ENCODE assay signal across 8 cellular contexts in genomic region chr10:109852718-109853037, GRCh38.
A peak's percentile ranks its signal among the peaks of the same experiment; 100 is the strongest.
DNase-seq lines count a peak whose midpoint lies in the region; ATAC-seq, FAIRE-seq and TF ChIP-seq lines count a peak whose summit lies in the region.
"Had no signal": no experiment of that assay in that cellular context is flagged by ENCODE, and none has a peak within 500 bp of the region (broad histone marks: within the 10 kb centered on the region; RNA-seq: fewer than 3 reads in every experiment).

No MANE protein-coding gene starts in this region.

- no peak overlapping the region for H2AK5ac ChIP-seq in neuronal stem cell (ENCODE audit: low read depth, low read length)

- H3K9me3 Mint-ChIP-seq in GM23338: no peaks in the 10 kb centered on the region

- no peak for DNase-seq in GM23338 (ENCODE audit: low spot score)
- DNase-seq in neuronal stem cell (ENCODE audit: low spot score): no peak
- no peak for DNase-seq in RCC 7860 (ENCODE audit: low spot score)
- no peak for DNase-seq in NCI-H82 (lab: John Stamatoyannopoulos, UW)
- DNase-seq in SK-N-DZ (ENCODE audit: low spot score): no peak

- H3K27me3 ChIP-seq in GM23338 (ENCODE audit: insufficient read depth) (no peaks in the 10 kb centered on the region), neuronal stem cell (ENCODE audit: control insufficient read depth in 3 of 3, insufficient read depth in 3 of 3, low read depth in 1 of 3, low read length in 3 of 3) (no peaks in the 10 kb centered on the region)
- H3K27me3 ChIP-seq: dorsolateral prefrontal cortex had no signal

- H3K27ac ChIP-seq in GM23338 (ENCODE audit: low read depth): no peak overlapping the region
- H3K27ac ChIP-seq in neuronal stem cell (replicated peaks; ENCODE audit: low read length): no peak overlapping the region
- H3K27ac ChIP-seq: dorsolateral prefrontal cortex had no signal

- no peaks in the 10 kb centered on the region for H3K9me3 ChIP-seq in neuronal stem cell (replicated peaks in 1 of 2; ENCODE audit: control insufficient read depth in 2 of 2, insufficient read depth in 1 of 2, low read depth in 1 of 2, low read length in 2 of 2)

- H3K4me1 ChIP-seq in GM23338 (ENCODE audit: insufficient read depth) (no peaks in the 10 kb centered on the region; the same call in 1 of the 2 replicates), neuronal stem cell (ENCODE audit: control insufficient read depth in 2 of 2, insufficient read depth in 1 of 2, low read depth in 1 of 2, low read length in 2 of 2) (no peaks in the 10 kb centered on the region)

- no peak; a peak in 1 of 4 replicates for TF ChIP-seq CTCF in GM23338 (conservative IDR thresholded peaks at IDR 0.05; ENCODE audit: low read depth in 2 of 2)

- H3K9ac ChIP-seq in neuronal stem cell (ENCODE audit: low read depth, low read length, poor library complexity): no peak overlapping the region

- H3K4me2 ChIP-seq in GM23338 (no peak overlapping the region), neuronal stem cell (ENCODE audit: insufficient read depth, low read length, poor library complexity, severe bottlenecking) (no peak overlapping the region)

- H3K27ac Mint-ChIP-seq in GM23338: no peak overlapping the region

- no peak overlapping the region for H2BK12ac ChIP-seq in neuronal stem cell (ENCODE audit: low read length)

- H3K9me2 ChIP-seq in GM23338 (ENCODE audit: insufficient read depth): no peaks in the 10 kb centered on the region

- H3K27me3 Mint-ChIP-seq in GM23338 (ENCODE audit: insufficient read depth, low read depth, poor library complexity): peaks cover 3% of the 10 kb centered on the region

- H4K91ac ChIP-seq in neuronal stem cell (ENCODE audit: low read depth, low read length, poor library complexity): no peak overlapping the region

- H3K36me3 ChIP-seq in GM23338 (ENCODE audit: insufficient read depth) (no peaks in the 10 kb centered on the region), neuronal stem cell (replicated peaks in 1 of 2; ENCODE audit: control insufficient read depth in 2 of 2, insufficient read depth in 2 of 2, low read length in 2 of 2) (no peaks in the 10 kb centered on the region)

- no peak overlapping the region for H3K4ac ChIP-seq in neuronal stem cell (ENCODE audit: low read length)

- H3K4me3 ChIP-seq in GM23338: no peak overlapping the region
- H3K4me3 ChIP-seq in neuronal stem cell (ENCODE audit: low read length in 2 of 2): no peak overlapping the region

- H2BK120ac ChIP-seq in neuronal stem cell (ENCODE audit: low read depth, low read length): no peak overlapping the region

- H3K79me1 ChIP-seq in neuronal stem cell (ENCODE audit: low read depth, low read length): no peaks in the 10 kb centered on the region

- H3K79me2 ChIP-seq in GM23338 (replicated peaks; ENCODE audit: insufficient read depth): no peaks in the 10 kb centered on the region

- no peak overlapping the region for H2BK5ac ChIP-seq in neuronal stem cell (ENCODE audit: low read length)

- H4K20me1 ChIP-seq in GM23338 (replicated peaks; ENCODE audit: insufficient read depth): no peaks in the 10 kb centered on the region

- no peak overlapping the region for H3K4me3 Mint-ChIP-seq in GM23338

- H3F3A ChIP-seq in GM23338 (replicated peaks; ENCODE audit: low read depth): no peaks in the 10 kb centered on the region

- no peak overlapping the region for H3K18ac ChIP-seq in neuronal stem cell (ENCODE audit: low read length)

- H3K23ac ChIP-seq in neuronal stem cell (ENCODE audit: low read depth, low read length, poor library complexity): no peak overlapping the region

- no peaks in the 10 kb centered on the region for H3K4me1 Mint-ChIP-seq in GM23338

- FAIRE-seq in RCC 7860 (lab: Jason Lieb, UNC): no peak

- no CpG with 5 or more reads among the region's 4 CpGs for WGBS in neuronal stem cell (ENCODE audit: extremely low coverage in 2 of 2, insufficient read length in 2 of 2, insufficient replicate concordance in 1 of 2), 2 donors

- H2AFZ ChIP-seq in GM23338 (peak overlapping the region; percentile 80; the same call in 1 of the 2 replicates), neuronal stem cell (ENCODE audit: low read length) (peak overlapping the region; percentile 32)

- H3K14ac ChIP-seq in neuronal stem cell (ENCODE audit: low read length): no peak overlapping the region

- no peak overlapping the region for H2BK15ac ChIP-seq in neuronal stem cell (ENCODE audit: low read length)

- no peaks in the 10 kb centered on the region for H3K36me3 Mint-ChIP-seq in GM23338 (ENCODE audit: low read depth)

- no peak overlapping the region for H4K8ac ChIP-seq in neuronal stem cell (ENCODE audit: low read depth, low read length)

- ATAC-seq in GM18909 (IDR thresholded peaks at IDR 0.05; ENCODE audit: poor library complexity, unreplicated experiment) (peak; percentile 28), GM23338 (peak; percentile 40), HG03521 (IDR thresholded peaks at IDR 0.05; ENCODE audit: unreplicated experiment) (peak; percentile 11)

TF ChIP-seq in GM23338, 12 proteins besides CTCF, POLR2A, EP300 and RAD21 (continues in another document):
- TF ChIP-seq ETS1 (IDR thresholded peaks at IDR 0.05) (no peak), NANOG (IDR thresholded peaks at IDR 0.05; ENCODE audit: borderline replicate concordance) (no peak), JUNB (IDR thresholded peaks at IDR 0.05; ENCODE audit: unreplicated experiment) (no peak), POLR2AphosphoS5 (IDR thresholded peaks at IDR 0.05; ENCODE audit: low read depth) (no peak), CREB1 (CRISPR knock-in tag; IDR thresholded peaks at IDR 0.05; ENCODE audit: low read depth) (no peak), ZNF114 (CRISPR knock-in tag; IDR thresholded peaks at IDR 0.05) (no peak), EZH2 (IDR thresholded peaks at IDR 0.05; ENCODE audit: low read depth, unreplicated experiment) (no peak), STAT1 (IDR thresholded peaks at IDR 0.05; ENCODE audit: unreplicated experiment) (no peak), ZNF331 (CRISPR knock-in tag; IDR thresholded peaks at IDR 0.05; ENCODE audit: low read depth) (no peak)
- TF ChIP-seq, protein P1, sequence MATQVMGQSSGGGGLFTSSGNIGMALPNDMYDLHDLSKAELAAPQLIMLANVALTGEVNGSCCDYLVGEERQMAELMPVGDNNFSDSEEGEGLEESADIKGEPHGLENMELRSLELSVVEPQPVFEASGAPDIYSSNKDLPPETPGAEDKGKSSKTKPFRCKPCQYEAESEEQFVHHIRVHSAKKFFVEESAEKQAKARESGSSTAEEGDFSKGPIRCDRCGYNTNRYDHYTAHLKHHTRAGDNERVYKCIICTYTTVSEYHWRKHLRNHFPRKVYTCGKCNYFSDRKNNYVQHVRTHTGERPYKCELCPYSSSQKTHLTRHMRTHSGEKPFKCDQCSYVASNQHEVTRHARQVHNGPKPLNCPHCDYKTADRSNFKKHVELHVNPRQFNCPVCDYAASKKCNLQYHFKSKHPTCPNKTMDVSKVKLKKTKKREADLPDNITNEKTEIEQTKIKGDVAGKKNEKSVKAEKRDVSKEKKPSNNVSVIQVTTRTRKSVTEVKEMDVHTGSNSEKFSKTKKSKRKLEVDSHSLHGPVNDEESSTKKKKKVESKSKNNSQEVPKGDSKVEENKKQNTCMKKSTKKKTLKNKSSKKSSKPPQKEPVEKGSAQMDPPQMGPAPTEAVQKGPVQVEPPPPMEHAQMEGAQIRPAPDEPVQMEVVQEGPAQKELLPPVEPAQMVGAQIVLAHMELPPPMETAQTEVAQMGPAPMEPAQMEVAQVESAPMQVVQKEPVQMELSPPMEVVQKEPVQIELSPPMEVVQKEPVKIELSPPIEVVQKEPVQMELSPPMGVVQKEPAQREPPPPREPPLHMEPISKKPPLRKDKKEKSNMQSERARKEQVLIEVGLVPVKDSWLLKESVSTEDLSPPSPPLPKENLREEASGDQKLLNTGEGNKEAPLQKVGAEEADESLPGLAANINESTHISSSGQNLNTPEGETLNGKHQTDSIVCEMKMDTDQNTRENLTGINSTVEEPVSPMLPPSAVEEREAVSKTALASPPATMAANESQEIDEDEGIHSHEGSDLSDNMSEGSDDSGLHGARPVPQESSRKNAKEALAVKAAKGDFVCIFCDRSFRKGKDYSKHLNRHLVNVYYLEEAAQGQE (IDR thresholded peaks at IDR 0.05; ENCODE audit: unreplicated experiment): no peak
